17 cellular contexts compared by ENCODE assay signal in genomic region chr12:66143868-66144267, GRCh38. TPM values are rescaled to one million over a fixed set of nuclear protein-coding genes. Genes with fewer than 3 reads are reported as not detected.
DNase-seq lines count a peak whose midpoint lies in the region; ATAC-seq and TF ChIP-seq lines count a peak whose summit lies in the region.
"Had no signal": no experiment of that assay in that cellular context is flagged by ENCODE, and none has a peak within 500 bp of the region (broad histone marks: within the 10 kb centered on the region; RNA-seq: fewer than 3 reads in every experiment).

No MANE protein-coding gene starts in this region.

- peaks cover 49 to 74% of the 10 kb centered on the region in 2 donors for H3K36me3 Mint-ChIP-seq in CD14-positive monocyte
- peaks cover 13% of the 10 kb centered on the region for H3K36me3 Mint-ChIP-seq in Calu3 (ENCODE audit: insufficient read depth, unreplicated experiment)

- H3K9me3 Mint-ChIP-seq in CD14-positive monocyte (peaks cover 11 to 33% (median 26%) of the 10 kb centered on the region in 7 donors), Calu3 (ENCODE audit: low read depth, unreplicated experiment) (peaks cover 8% of the 10 kb centered on the region)

- CTCF ChIA-PET in Calu3 (lab: Charles Lee): no interaction called here

- H3K4me3 Mint-ChIP-seq in CD14-positive monocyte (no peak overlapping the region), Calu3 (ENCODE audit: low read depth, unreplicated experiment) (no peak overlapping the region)

- H3K27me3 Mint-ChIP-seq in CD14-positive monocyte (ENCODE audit: low read depth in 3 of 3) (no peaks in the 10 kb centered on the region), Calu3 (ENCODE audit: unreplicated experiment) (no peaks in the 10 kb centered on the region)

- H3K27ac Mint-ChIP-seq in CD14-positive monocyte: peak overlapping the region; percentile 86 to 98 (median 96)
- peak overlapping the region; percentile 46 for H3K27ac Mint-ChIP-seq in Calu3 (ENCODE audit: unreplicated experiment)

- intact Hi-C loops in CD14-positive monocyte (cut with micrococcal nuclease): loop anchor here (10.0 kb wide), 5 partner anchors 51 to 551 kb away; partner anchors contain the start of gene HELB (in 1 of the 2)
- intact Hi-C loops in Calu3 (cut with micrococcal nuclease; ENCODE audit: unreplicated experiment): loop anchor here (2.0 kb wide), 2 partner anchors 25 to 551 kb away; partner anchors contain the start of gene TMBIM4
- intact Hi-C loops in Right ventricle myocardium superior (cut with DNase I): no loop called here

- ATAC-seq in Right ventricle myocardium superior (ENCODE audit: poor library complexity) (peak; percentile 87), HG02884 (IDR thresholded peaks at IDR 0.05; ENCODE audit: unreplicated experiment) (no peak), HG03280 (IDR thresholded peaks at IDR 0.05; ENCODE audit: unreplicated experiment) (no peak)
- ATAC-seq: Panc1, SK-N-SH treated with all-trans-retinoic acid at 6 μM for 48 hours had no signal

- no peak for DNase-seq in CD14-positive monocyte (ENCODE audit: low spot score)
- DNase-seq in Calu3: no peak
- DNase-seq in Right ventricle myocardium superior: no peak
- DNase-seq in myocyte (ENCODE audit: low read depth): peak; percentile 24
- no peak for DNase-seq in NCI-H748 treated with DMSO at 0.1 percent for 48 hours (lab: John Stamatoyannopoulos, UW)
- DNase-seq: DMS79 treated with DMSO at 0.1 percent for 48 hours, HCEC 1CT, KBM-7, NCI-H1105, NCI-H187, NCI-H446, NCI-H774, SHP77 had no signal

- BruUV-seq in Calu3 (replicated peaks; lab: Mats Ljungman, UMichigan): no TSS peak

- peaks cover 47% of the 10 kb centered on the region for H3K4me1 Mint-ChIP-seq in CD14-positive monocyte
- H3K4me1 Mint-ChIP-seq in Calu3 (ENCODE audit: low read depth, unreplicated experiment): peaks cover 13% of the 10 kb centered on the region

- no peak for TF ChIP-seq CTCF in CD14-positive monocyte (IDR thresholded peaks at IDR 0.05)
- TF ChIP-seq CTCF in Calu3 (IDR thresholded peaks at IDR 0.05; ENCODE audit: unreplicated experiment): no peak

RNA-seq across cellular contexts. Expression of gene LLPH, which starts 13.3 kb away (rescaled TPM):
- polyA plus RNA-seq in CD14-positive monocyte: 10 to 100 TPM; 33.4 to 44.0 TPM
- total RNA-seq in Calu3 (2022): 46.6 and 47.2 TPM in 2 replicates
- total RNA-seq in Right ventricle myocardium superior: 14.8 TPM
- total RNA-seq in myocyte: 16.2 and 19.0 TPM in 2 replicates
- polyA plus RNA-seq in myocyte (2012): 17.7 TPM

RNA-seq across cellular contexts. Expression of gene TMBIM4, which starts 25.9 kb away (rescaled TPM):
- 100 to 1,000 TPM; 694 to 823 TPM for polyA plus RNA-seq in CD14-positive monocyte
- total RNA-seq in Calu3 (2022): 77.1 and 89.2 TPM in 2 replicates
- total RNA-seq in Right ventricle myocardium superior: 60.8 TPM
- total RNA-seq in myocyte: 95.8 and 115 TPM in 2 replicates
- polyA plus RNA-seq in myocyte (2012): 83.9 TPM

RNA-seq across cellular contexts. Expression of gene IRAK3, which starts 45.1 kb away (rescaled TPM):
- polyA plus RNA-seq in CD14-positive monocyte: 10 to 100 TPM; 56.9 to 59.7 TPM
- total RNA-seq in Calu3 (2022) (7.8 and 12.0 TPM in 2 replicates), Right ventricle myocardium superior (4.0 TPM), myocyte (0.32 TPM in 1 of 2 replicates, not detected in the other)
- 0.04 TPM for polyA plus RNA-seq in myocyte (2012)
